10 cellular contexts compared by ENCODE assay signal in the genomic region with DNA sequence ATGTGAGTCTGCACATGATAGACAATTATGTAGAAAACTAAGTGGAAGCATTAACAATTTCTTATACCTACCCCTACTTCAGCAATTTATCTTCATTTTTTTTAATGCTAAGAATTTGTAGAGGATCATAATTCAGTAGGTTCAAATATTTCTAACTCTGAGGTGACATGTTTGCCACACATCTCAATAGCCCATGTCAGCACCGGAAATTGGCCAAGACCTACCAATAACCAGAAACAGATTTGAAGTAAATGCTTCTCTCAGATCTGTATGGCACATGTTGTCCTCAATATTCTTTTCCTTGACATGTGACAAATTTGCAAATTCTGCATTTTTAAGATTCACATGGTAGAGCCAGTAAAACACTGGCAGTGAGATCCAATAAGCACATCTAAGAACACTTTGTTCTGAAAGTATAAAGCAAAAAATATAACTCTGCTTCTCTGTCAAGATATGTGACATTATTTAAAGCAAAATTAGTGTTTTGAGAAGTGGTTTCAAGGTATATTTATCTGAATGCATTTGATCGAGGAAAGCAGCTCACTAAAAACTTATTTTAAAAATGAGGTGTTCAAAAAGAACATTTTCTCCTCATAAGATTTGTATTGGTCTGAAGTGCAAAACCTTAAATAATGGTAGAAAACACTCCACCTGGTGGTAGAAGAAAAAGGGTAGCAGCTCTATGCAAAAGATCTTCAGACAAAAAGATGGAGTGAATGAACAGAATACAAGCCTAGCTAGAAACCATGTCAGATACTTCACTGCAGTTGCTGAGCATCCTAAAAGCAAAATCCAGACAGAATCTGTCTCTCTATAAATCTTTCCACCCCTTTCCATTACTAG.
A peak's percentile ranks its signal among the peaks of the same experiment; 100 is the strongest.
DNase-seq lines count a peak whose midpoint lies in the region; ATAC-seq and TF ChIP-seq lines count a peak whose summit lies in the region.
"Had no signal": no experiment of that assay in that cellular context is flagged by ENCODE, and none has a peak within 500 bp of the region (broad histone marks: within the 10 kb centered on the region; RNA-seq: fewer than 3 reads in every experiment).

No MANE protein-coding gene starts in this region.

- no peak overlapping the region for H3K27ac ChIP-seq in adrenal gland
- H3K27ac ChIP-seq: body of pancreas had no signal

- TF ChIP-seq CTCF in AG09319 (IDR thresholded peaks at IDR 0.05; ENCODE audit: low read depth, low read length) (peak; percentile 55), fibroblast of mammary gland (conservative IDR thresholded peaks at IDR 0.05; ENCODE audit: control insufficient read depth, insufficient read depth, low read depth, low read length) (peak; percentile 54), adrenal gland (IDR thresholded peaks at IDR 0.05) (peak in 3 of 6 experiments; percentile 3 to 24 (median 19))

- no peak for DNase-seq in AG09319 (ENCODE audit: extremely low read depth, low read depth)
- DNase-seq in NCI-H526 treated with DMSO at 0.1 percent for 48 hours (lab: John Stamatoyannopoulos, UW) = peak; percentile 41
- peak; percentile 38 for DNase-seq in fibroblast of mammary gland (ENCODE audit: low read depth)
- no peak for DNase-seq in activated CD4-positive, CD25-positive, alpha-beta regulatory T cell treated with anti-CD3 and anti-CD28 coated beads, Interleukin-2, amount 50 U/mL, for 72 hours
- no peak for DNase-seq in adrenal gland
- DNase-seq: body of pancreas had no signal

- H3K9me3 ChIP-seq in adrenal gland (replicated peaks in 1 of 3) = no peaks in the 10 kb centered on the region
- H3K9me3 ChIP-seq: body of pancreas had no signal

- whole genome bisulfite sequencing in adrenal gland, 4 donors = 58 to 65% (median 62%) methylated on average over 2 of the region's 2 CpGs

- no peak for TF ChIP-seq POLR2A in adrenal gland (IDR thresholded peaks at IDR 0.05)

- peaks cover 9% of the 10 kb centered on the region for H3K27me3 ChIP-seq in adrenal gland
- H3K27me3 ChIP-seq: body of pancreas had no signal

- no peak overlapping the region for H3K4me3 ChIP-seq in fibroblast of mammary gland (ENCODE audit: control insufficient read depth, low read depth, low read length)
- H3K4me3 ChIP-seq in adrenal gland = no peak overlapping the region
- H3K4me3 ChIP-seq: body of pancreas had no signal

- no peaks in the 10 kb centered on the region for H3K36me3 ChIP-seq in adrenal gland (replicated peaks in 1 of 2)

- intact Hi-C loops in adrenal gland (cut with DNase I) = loop anchor here in 1 of 2 donors (10.0 kb wide), 1 partner anchor 393 kb away; no protein-coding TSS in a partner anchor

- H3K4me1 ChIP-seq in adrenal gland (replicated peaks in 1 of 2) = no peaks in the 10 kb centered on the region
- H3K4me1 ChIP-seq: body of pancreas had no signal

- peak; percentile 69 for ATAC-seq in GM18909 (IDR thresholded peaks at IDR 0.05; ENCODE audit: poor library complexity, unreplicated experiment)
- ATAC-seq in HG02642 (IDR thresholded peaks at IDR 0.05; ENCODE audit: poor library complexity, unreplicated experiment) = no peak
- no peak for ATAC-seq in GM21723 (IDR thresholded peaks at IDR 0.05; ENCODE audit: unreplicated experiment)
- ATAC-seq: body of pancreas, sciatic nerve had no signal

Comparison
In these comparisons a context has a peak if more than half of its experiments do, and no peak if none do; other contexts are left out.
1. DNase-seq: peak in NCI-H526 treated with DMSO at 0.1 percent for 48 hours (single experiment) and fibroblast of mammary gland (single experiment); none in AG09319 (single experiment), activated CD4-positive, CD25-positive, alpha-beta regulatory T cell treated with anti-CD3 and anti-CD28 coated beads, Interleukin-2, amount 50 U/mL, for 72 hours (single experiment) and adrenal gland (0 of 7).